ENCODE assay signal across 16 cellular contexts in the genomic region with DNA sequence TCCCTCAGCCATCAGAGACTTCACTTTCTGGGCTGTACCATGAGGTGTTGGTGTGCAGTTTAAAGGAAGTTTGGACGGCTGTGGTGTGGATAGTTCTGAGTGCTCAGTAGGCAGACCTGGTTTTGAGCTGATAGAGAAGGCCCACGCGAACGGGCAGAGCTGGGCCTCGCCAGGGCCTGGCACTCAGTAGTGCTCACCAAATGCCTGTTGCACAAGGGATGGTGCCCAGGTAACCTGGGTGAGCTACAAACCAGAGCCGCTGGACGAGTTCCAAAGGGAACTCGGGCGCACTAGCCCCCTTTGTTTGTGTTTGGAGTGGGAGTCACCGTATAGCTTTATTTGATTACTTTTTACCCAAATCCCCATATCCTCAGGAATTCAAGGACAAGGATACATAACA.
DNase-seq lines count a peak whose midpoint lies in the region; ATAC-seq and TF ChIP-seq lines count a peak whose summit lies in the region.
"Had no signal": no experiment of that assay in that cellular context is flagged by ENCODE, and none has a peak within 500 bp of the region (broad histone marks: within the 10 kb centered on the region; RNA-seq: fewer than 3 reads in every experiment).

No MANE protein-coding gene starts in this region.

- peaks cover 5% of the 10 kb centered on the region for H3K9me3 Mint-ChIP-seq in chondrocyte (ENCODE audit: low read depth)
- H3K9me3 Mint-ChIP-seq: HFFc6 had no signal

- 81 to 88% (median 84%) methylated on average over 10 of the region's 10 CpGs for WGBS in spleen, 5 donors
- 73% methylated on average over 10 of the region's 10 CpGs for WGBS in prostate gland

- H3K4me3 ChIP-seq in lower lobe of right lung (no peak overlapping the region), spleen (no peak overlapping the region), prostate gland (no peak overlapping the region)
- H3K4me3 ChIP-seq: GM23248, HAP-1 had no signal

- H3K27me3 ChIP-seq in lower lobe of right lung (ENCODE audit: low read depth) (no peaks in the 10 kb centered on the region), spleen (replicated peaks in 1 of 7) (no peaks in the 10 kb centered on the region), prostate gland (replicated peaks; ENCODE audit: insufficient read depth) (no peaks in the 10 kb centered on the region)
- H3K27me3 ChIP-seq: BE2C had no signal

- TF ChIP-seq CTCF in chondrocyte (IDR thresholded peaks at IDR 0.05): no peak
- TF ChIP-seq CTCF in lower lobe of right lung (IDR thresholded peaks at IDR 0.05): no peak
- TF ChIP-seq CTCF in spleen (IDR thresholded peaks at IDR 0.05 in 8 of 11, conservative IDR thresholded peaks at IDR 0.05 in 3 of 11): no peak
- no peak for TF ChIP-seq CTCF in prostate gland (IDR thresholded peaks at IDR 0.05)

- H3K4me3 Mint-ChIP-seq in chondrocyte (ENCODE audit: unreplicated experiment): no peak overlapping the region
- H3K4me3 Mint-ChIP-seq: CD4-positive, CD25-positive, alpha-beta regulatory T cell; HFFc6 had no signal

- DNase-seq in chondrocyte (ENCODE audit: low spot score) (peak; percentile 59), lower lobe of right lung (peak; percentile 32), spleen (peak; percentile 41), cerebellar nuclear complex (lab: John Stamatoyannopoulos, UW) (no peak), prostate gland (ENCODE audit: low spot score) (no peak)
- no peak for DNase-seq in activated CD8-positive, alpha-beta memory T cell treated with anti-CD3 and anti-CD28 coated beads, Interleukin-2, amount 50 U/mL, for 48 hours
- DNase-seq: ACHN; BE2C; Caco-2; CD4-positive, CD25-positive, alpha-beta regulatory T cell; GM23248; HFFc6 had no signal

- no peaks in the 10 kb centered on the region for H3K27me3 Mint-ChIP-seq in chondrocyte (ENCODE audit: low read depth)
- H3K27me3 Mint-ChIP-seq: CD4-positive, CD25-positive, alpha-beta regulatory T cell had no signal

- H3K4me1 Mint-ChIP-seq in chondrocyte (ENCODE audit: low read depth): peaks cover 37% of the 10 kb centered on the region
- H3K4me1 Mint-ChIP-seq: CD4-positive, CD25-positive, alpha-beta regulatory T cell had no signal

- H3K27ac ChIP-seq in angular gyrus (ENCODE audit: low read depth, low read length): peak overlapping the region; percentile 89
- H3K27ac ChIP-seq in lower lobe of right lung: no peak overlapping the region
- H3K27ac ChIP-seq in spleen: no peak overlapping the region
- H3K27ac ChIP-seq in prostate gland: no peak overlapping the region
- H3K27ac ChIP-seq: GM23248, HL-60 had no signal

- peaks cover 8% of the 10 kb centered on the region for H3K4me1 ChIP-seq in lower lobe of right lung
- peaks cover 0 to 29% (median 11%) of the 10 kb centered on the region in 6 donors for H3K4me1 ChIP-seq in spleen
- H3K4me1 ChIP-seq in prostate gland (replicated peaks): peaks cover 5% of the 10 kb centered on the region
- H3K4me1 ChIP-seq: BE2C, Caco-2, HAP-1 had no signal

- H3K36me3 ChIP-seq in lower lobe of right lung (no peaks in the 10 kb centered on the region), spleen (no peaks in the 10 kb centered on the region), prostate gland (no peaks in the 10 kb centered on the region)
- H3K36me3 ChIP-seq: BE2C, HAP-1 had no signal

- no peak for TF ChIP-seq POLR2A in spleen (IDR thresholded peaks at IDR 0.05)
- TF ChIP-seq POLR2A in prostate gland (IDR thresholded peaks at IDR 0.05): no peak

- intact Hi-C loops in lower lobe of right lung (cut with DNase I) (no loop called here), spleen (cut with DNase I; ENCODE audit: low total_unique reads) (no loop called here), prostate gland (cut with DNase I) (no loop called here)

- H3K36me3 Mint-ChIP-seq in chondrocyte (ENCODE audit: low read depth): no peaks in the 10 kb centered on the region

- no peak overlapping the region for H3K27ac Mint-ChIP-seq in chondrocyte (ENCODE audit: unreplicated experiment)
- H3K27ac Mint-ChIP-seq: CD4-positive, CD25-positive, alpha-beta regulatory T cell; HFFc6 had no signal

- ATAC-seq in lower lobe of right lung: no peak
- ATAC-seq in GM21723 (IDR thresholded peaks at IDR 0.05; ENCODE audit: unreplicated experiment): no peak

- H3K9me3 ChIP-seq in lower lobe of right lung (no peaks in the 10 kb centered on the region), spleen (peaks cover 0 to 7% (median 0%) of the 10 kb centered on the region in 8 donors), prostate gland (no peaks in the 10 kb centered on the region)
- H3K9me3 ChIP-seq: BE2C, Caco-2, HAP-1 had no signal

Comparison
In these comparisons a context has a peak if more than half of its experiments do, and no peak if none do; other contexts are left out.
1. DNase-seq: peak in chondrocyte (single experiment), lower lobe of right lung (single experiment) and spleen (single experiment); none in cerebellar nuclear complex (0 of 2), activated CD8-positive, alpha-beta memory T cell treated with anti-CD3 and anti-CD28 coated beads, Interleukin-2, amount 50 U/mL, for 48 hours (single experiment) and prostate gland (single experiment).